ENCODE assay signal across 10 cellular contexts in genomic region chr1:148723515-148723914, GRCh38. TPM values are rescaled to one million over a fixed set of nuclear protein-coding genes. Genes with fewer than 3 reads are reported as not detected.
DNase-seq lines count a peak whose midpoint lies in the region; ATAC-seq, FAIRE-seq and TF ChIP-seq lines count a peak whose summit lies in the region.
"Not testable (repeated sequence)": the region's sequence is repeated elsewhere in the genome, so short reads cannot be mapped to it uniquely, and the experiment has no call there.
"Had no signal": no experiment of that assay in that cellular context is flagged by ENCODE, and none has a peak within 500 bp of the region (broad histone marks: within the 10 kb centered on the region; RNA-seq: fewer than 3 reads in every experiment).

No MANE protein-coding gene starts in this region.

- not testable (repeated sequence) for H3K4ac ChIP-seq in IMR-90 (ENCODE audit: low read depth, low read length)

- not testable (repeated sequence) for H3K27ac ChIP-seq in IMR-90 (ENCODE audit: insufficient read depth, low read length); Panc1 (ENCODE audit: low read length); RWPE2 (ENCODE audit: poor library complexity, severe bottlenecking); astrocyte (ENCODE audit: low read depth, low read length); body of pancreas; HepG2 (ENCODE audit: extremely low read length, insufficient read depth, low read length); pancreas

- H4K20me1 ChIP-seq in IMR-90 (ENCODE audit: insufficient read depth, low read length); astrocyte (ENCODE audit: insufficient read depth, low read length); HepG2 (ENCODE audit: insufficient read depth, low read length): not testable (repeated sequence)

- intact Hi-C loops in IMR-90 (cut with micrococcal nuclease); Panc1 (cut with micrococcal nuclease; ENCODE audit: unreplicated experiment); body of pancreas (cut with DNase I); HepG2 (cut with micrococcal nuclease; ENCODE audit: unreplicated experiment); pancreas (cut with DNase I): not testable (repeated sequence)

- not testable (repeated sequence) for H3K79me2 ChIP-seq in astrocyte (ENCODE audit: insufficient read depth, low read length); HepG2 (ENCODE audit: insufficient read depth, low read length)

- BruUV-seq in IMR-90 (replicated peaks; lab: Mats Ljungman, UMichigan); Panc1 (replicated peaks; lab: Mats Ljungman, UMichigan); HepG2 (replicated peaks; lab: Mats Ljungman, UMichigan): not testable (repeated sequence)

- not testable (repeated sequence) for TF ChIP-seq POLR2A in H54 (IDR thresholded peaks at IDR 0.05; ENCODE audit: low read depth, low read length); IMR-90 (IDR thresholded peaks at IDR 0.05; ENCODE audit: low read depth, low read length); body of pancreas (IDR thresholded peaks at IDR 0.05); HepG2 (IDR thresholded peaks at IDR 0.05; ENCODE audit: insufficient read depth in 1 of 2, low read depth in 2 of 2, low read length in 2 of 2)

- FAIRE-seq in H54 (lab: Jason Lieb, UNC) (peak; percentile 33), astrocyte (lab: Jason Lieb, UNC) (peak; percentile 82), HepG2 (lab: Jason Lieb, UNC) (peak; percentile 77)
- FAIRE-seq in pancreas (lab: Jason Lieb, UNC): not testable (repeated sequence)

- not testable (repeated sequence) for H3K56ac ChIP-seq in IMR-90 (ENCODE audit: extremely low read depth, insufficient read depth, low read length)

- ATAC-seq in IMR-90 (ENCODE audit: low read depth) (peak; percentile 92), Panc1 (peak; percentile 87), RWPE2 (ENCODE audit: low read depth) (peak; percentile 89), body of pancreas (peak; percentile 69), HepG2 (peak; percentile 93), pancreas (peak in 3 of 4 donors; percentile 58 to 83 (median 68))

- CTCF ChIA-PET in IMR-90 (lab: Yijun Ruan, JAX); Panc1 (lab: Charles Lee); HepG2 (lab: Yijun Ruan, JAX; ENCODE audit: low intra/inter-chr PET ratio, low total read pairs): not testable (repeated sequence)

- not testable (repeated sequence) for H2BK5ac ChIP-seq in IMR-90 (ENCODE audit: low read depth, low read length, poor library complexity, severe bottlenecking)

- H3K18ac ChIP-seq in IMR-90 (ENCODE audit: low read depth, low read length): not testable (repeated sequence)

- in situ Hi-C loops in IMR-90 (cut with MboI; ENCODE audit: low sequenced_read_pairs); Panc1 (cut with HindIII; ENCODE audit: low pct_unique_long_range_greater_than_20kb, low sequenced_read_pairs); HepG2 (cut with HindIII; ENCODE audit: extremely low pct_ligation_motif_present, low pct_unique_long_range_greater_than_20kb): not testable (repeated sequence)

- not testable (repeated sequence) for H3K36me3 Mint-ChIP-seq in astrocyte (ENCODE audit: low read depth, unreplicated experiment)

- POLR2A ChIA-PET in IMR-90 (lab: Charles Lee; ENCODE audit: unreplicated experiment); Panc1 (lab: Charles Lee); HepG2 (lab: Yijun Ruan, JAX): not testable (repeated sequence)

- not testable (repeated sequence) for TF ChIP-seq CTCF in IMR-90 (conservative IDR thresholded peaks at IDR 0.05; ENCODE audit: low read depth, low read length); Panc1 (IDR thresholded peaks at IDR 0.05); RWPE2 (IDR thresholded peaks at IDR 0.05; ENCODE audit: poor library complexity, severe bottlenecking); astrocyte (IDR thresholded peaks at IDR 0.05; ENCODE audit: insufficient read depth, low read depth, low read length); body of pancreas (IDR thresholded peaks at IDR 0.05); HepG2 (CRISPR knock-in tag; IDR thresholded peaks at IDR 0.05); pancreas (IDR thresholded peaks at IDR 0.05)

- H3K9me1 ChIP-seq in IMR-90 (ENCODE audit: insufficient read depth, low read length): not testable (repeated sequence)

- H3K4me1 Mint-ChIP-seq in astrocyte (ENCODE audit: low read depth, unreplicated experiment): not testable (repeated sequence)

- H3K9me3 Mint-ChIP-seq in astrocyte (ENCODE audit: unreplicated experiment): not testable (repeated sequence)

- not testable (repeated sequence) for TF ChIP-seq EP300 in HepG2 (IDR thresholded peaks at IDR 0.05; ENCODE audit: low read depth in 2 of 2, low read length in 2 of 2); HepG2 (CRISPR knock-in tag; IDR thresholded peaks at IDR 0.05; ENCODE audit: borderline replicate concordance)

- H3K4me3 Mint-ChIP-seq in astrocyte (ENCODE audit: unreplicated experiment): not testable (repeated sequence)

- WGBS in IMR-90 (ENCODE audit: extremely low coverage in 2 of 2, insufficient read length in 1 of 2), 2 experiments: no CpG with 5 or more reads among the region's 3 CpGs
- WGBS in body of pancreas, 2 donors: no CpG with 5 or more reads among the region's 3 CpGs
- WGBS in HepG2 (ENCODE audit: low lambda C conversion rate): no CpG with 5 or more reads among the region's 3 CpGs
- no CpG with 5 or more reads among the region's 3 CpGs for WGBS in pancreas, 2 donors

- dilution Hi-C loops in IMR-90 (cut with HindIII; ENCODE audit: low sequenced_read_pairs, unreplicated experiment): not testable (repeated sequence)

- not testable (repeated sequence) for H3K27ac Mint-ChIP-seq in astrocyte (ENCODE audit: unreplicated experiment)

- H2BK20ac ChIP-seq in IMR-90 (ENCODE audit: low read depth, low read length): not testable (repeated sequence)

- not testable (repeated sequence) for DNase-seq in H54 (ENCODE audit: insufficient read length, low spot score); IMR-90; Panc1 (ENCODE audit: low read depth, low spot score); RWPE2 (ENCODE audit: low spot score); astrocyte (ENCODE audit: low read depth); body of pancreas; HepG2 (ENCODE audit: low spot score); pancreas

- H3K27me3 ChIP-seq in IMR-90 (ENCODE audit: control insufficient read depth, insufficient read depth, low read length); Panc1 (ENCODE audit: control insufficient read depth, insufficient read depth, low read length); RWPE2 (ENCODE audit: insufficient read depth, poor library complexity, severe bottlenecking); astrocyte (ENCODE audit: insufficient read depth, low read length); body of pancreas; HepG2 (ENCODE audit: control insufficient read depth in 1 of 2, insufficient read depth in 2 of 2, low read length in 2 of 2); pancreas: not testable (repeated sequence)

- H2AFZ ChIP-seq in IMR-90 (replicated peaks; ENCODE audit: low read length, poor library complexity); astrocyte (ENCODE audit: low read depth, low read length); HepG2 (ENCODE audit: low read length): not testable (repeated sequence)

- not testable (repeated sequence) for H4K91ac ChIP-seq in IMR-90 (ENCODE audit: insufficient read depth, low read depth, low read length)

- H2BK120ac ChIP-seq in IMR-90 (ENCODE audit: low read depth, low read length): not testable (repeated sequence)

- H3K9me3 ChIP-seq in IMR-90 (ENCODE audit: control insufficient read depth, insufficient read depth, low read length); Panc1 (ENCODE audit: control insufficient read depth, insufficient read depth, low read depth, low read length); RWPE2 (ENCODE audit: severe bottlenecking); astrocyte (ENCODE audit: insufficient read depth, low read depth, low read length); body of pancreas; HepG2 (ENCODE audit: low read length); pancreas: not testable (repeated sequence)

- H2AK9ac ChIP-seq in IMR-90 (replicated peaks; ENCODE audit: low read depth, low read length, poor library complexity): not testable (repeated sequence)

- H2BK15ac ChIP-seq in IMR-90 (ENCODE audit: low read depth, low read length): not testable (repeated sequence)

- not testable (repeated sequence) for H3K79me1 ChIP-seq in IMR-90 (ENCODE audit: low read depth in 1 of 2, low read length in 2 of 2)

- H2AK5ac ChIP-seq in IMR-90 (ENCODE audit: low read depth, low read length): not testable (repeated sequence)

- not testable (repeated sequence) for H3K4me2 ChIP-seq in IMR-90 (ENCODE audit: low read depth, low read length); astrocyte (ENCODE audit: low read length); HepG2 (ENCODE audit: low read depth, low read length)

- not testable (repeated sequence) for H3K23ac ChIP-seq in IMR-90 (ENCODE audit: low read depth, low read length)

- H3K14ac ChIP-seq in IMR-90 (replicated peaks; ENCODE audit: low read depth, low read length): not testable (repeated sequence)

- H3K4me3 ChIP-seq in IMR-90 (ENCODE audit: insufficient read depth, low read depth, low read length); Panc1 (ENCODE audit: low read depth in 2 of 2, low read length in 2 of 2); RWPE2 (ENCODE audit: severe bottlenecking); astrocyte (ENCODE audit: insufficient read depth, low read depth, low read length); body of pancreas; HepG2 (replicated peaks in 1 of 3; ENCODE audit: insufficient read depth in 1 of 3, low read depth in 2 of 3, low read length in 3 of 3); pancreas: not testable (repeated sequence)

- H3K27me3 Mint-ChIP-seq in astrocyte (ENCODE audit: low read depth, unreplicated experiment): not testable (repeated sequence)

- TF ChIP-seq RAD21 in IMR-90 (IDR thresholded peaks at IDR 0.05; ENCODE audit: low read length); HepG2 (CRISPR knock-in tag; IDR thresholded peaks at IDR 0.05): not testable (repeated sequence)

- not testable (repeated sequence) for H4K5ac ChIP-seq in IMR-90 (ENCODE audit: low read depth, low read length)

- H3K9ac ChIP-seq in IMR-90 (ENCODE audit: low read depth, low read length); astrocyte (ENCODE audit: low read length); HepG2 (ENCODE audit: insufficient read depth, low read depth, low read length): not testable (repeated sequence)

- not testable (repeated sequence) for H4K8ac ChIP-seq in IMR-90 (ENCODE audit: low read depth in 2 of 2, low read length in 2 of 2)

- not testable (repeated sequence) for H3K4me1 ChIP-seq in IMR-90 (ENCODE audit: control insufficient read depth, insufficient read depth, low read length); Panc1 (ENCODE audit: control insufficient read depth, insufficient read depth, low read length); RWPE2 (ENCODE audit: insufficient read depth, poor library complexity, severe bottlenecking); astrocyte (ENCODE audit: insufficient read depth, low read length); body of pancreas; HepG2 (ENCODE audit: insufficient read depth, low read length); pancreas

- not testable (repeated sequence) for H3K36me3 ChIP-seq in IMR-90 (ENCODE audit: control insufficient read depth, insufficient read depth, low read length); Panc1 (ENCODE audit: control insufficient read depth, insufficient read depth, low read length); RWPE2 (ENCODE audit: low read depth); astrocyte (ENCODE audit: insufficient read depth, low read length); body of pancreas (replicated peaks in 1 of 2; ENCODE audit: insufficient read depth in 1 of 2, low read depth in 2 of 2); HepG2 (replicated peaks in 1 of 2; ENCODE audit: control insufficient read depth in 1 of 2, insufficient read depth in 2 of 2, low read length in 2 of 2); pancreas

RNA-seq across cellular contexts. Expression of gene NUDT4B, which starts 25.1 kb away (rescaled TPM):
- 19.9 and 28.6 TPM in 2 replicates for total RNA-seq in IMR-90 (2012; rRNA removed)
- polyA plus RNA-seq in IMR-90 (2012; rRNA removed): 9.5 and 10.6 TPM in 2 replicates
- 3.1 and 5.0 TPM in 2 replicates for polyA plus RNA-seq in IMR-90 (2012; cell fraction: cytosol; rRNA removed)
- 0.39 and 9.2 TPM in 2 replicates for polyA plus RNA-seq in IMR-90 (2012; cell fraction: nucleus; rRNA removed; ENCODE audit: low replicate concordance)
- 0.59 TPM for total RNA-seq in Panc1 (2021; ENCODE audit: unreplicated experiment)
- not detected for polyA plus RNA-seq in Panc1 (2012; ENCODE audit: insufficient read length)
- 0.79 and 1.2 TPM in 2 replicates for total RNA-seq in astrocyte
- total RNA-seq in body of pancreas: 10 to 100 TPM; 10.9 to 42.5 TPM
- total RNA-seq in HepG2 (2016; rRNA removed; fragmentation: Illumina TruSeq; extraction: Trizol): 3.3 and 3.6 TPM in 2 replicates
- 4.4 and 6.2 TPM in 2 replicates for total RNA-seq in HepG2 (2016; cell fraction: cytosol; rRNA removed; fragmentation: Illumina TruSeq; extraction: Trizol; ENCODE audit: low read depth)
- 4.9 and 5.1 TPM in 2 replicates for total RNA-seq in HepG2 (2016; cell fraction: insoluble cytoplasmic fraction; rRNA removed; fragmentation: Illumina TruSeq; extraction: Trizol)
- total RNA-seq in HepG2 (2016; cell fraction: membrane; rRNA removed; fragmentation: Illumina TruSeq; extraction: Trizol): 2.7 and 6.5 TPM in 2 replicates
- total RNA-seq in HepG2 (2016; cell fraction: nucleus; rRNA removed; fragmentation: Illumina TruSeq; extraction: Trizol): 0.53 and 3.4 TPM in 2 replicates
- 17.8 and 24.5 TPM in 2 replicates for polyA plus RNA-seq in HepG2 (2011; rRNA removed)
- 15.1 and 22.5 TPM in 2 replicates for polyA plus RNA-seq in HepG2 (2011; cell fraction: cytosol; rRNA removed)
- 3.0 and 4.0 TPM in 2 replicates for polyA plus RNA-seq in HepG2 (2011; cell fraction: nucleus; rRNA removed)
- 1.7 TPM in 1 of 2 replicates, not detected in the other for polyA plus RNA-seq in HepG2 (2012)
- 5.9 and 8.8 TPM in 2 replicates for polyA plus RNA-seq in HepG2 (2016; cell fraction: cytosol; fragmentation: Illumina TruSeq; extraction: Trizol; ENCODE audit: low read depth)
- polyA plus RNA-seq in HepG2 (2016; cell fraction: insoluble cytoplasmic fraction; fragmentation: Illumina TruSeq; extraction: Trizol; ENCODE audit: low read depth): 2.6 and 3.6 TPM in 2 replicates
- polyA plus RNA-seq in HepG2 (2016; cell fraction: membrane; fragmentation: Illumina TruSeq; extraction: Trizol; ENCODE audit: low read depth): 1.2 and 2.1 TPM in 2 replicates
- polyA plus RNA-seq in HepG2 (2016; cell fraction: nucleus; fragmentation: Illumina TruSeq; extraction: Trizol; ENCODE audit: insufficient read depth, low read depth): 2.0 and 2.4 TPM in 2 replicates
- 4.2 and 11.8 TPM in 2 replicates for polyA minus RNA-seq in HepG2 (2011; rRNA and poly(A)+ RNA removed; ENCODE audit: low replicate concordance)
- polyA minus RNA-seq in HepG2 (2011; cell fraction: cytosol; rRNA and poly(A)+ RNA removed): 0.97 TPM in 1 of 2 replicates, not detected in the other
- polyA minus RNA-seq in HepG2 (2011; cell fraction: nucleus; rRNA and poly(A)+ RNA removed): 1.0 and 1.2 TPM in 2 replicates
- 1 to 10 TPM in 1 of 6 donors, under 1 TPM in 3, not detected in 2; 0.32 to 1.8 (median 0.57) TPM for total RNA-seq in pancreas
- polyA plus RNA-seq in pancreas: under 1 TPM; 0.27 to 0.31 TPM
- total RNA-seq: Caco-2; CD8-positive, alpha-beta T cell had no signal
